8 cellular contexts compared by ENCODE assay signal in the genomic region with DNA sequence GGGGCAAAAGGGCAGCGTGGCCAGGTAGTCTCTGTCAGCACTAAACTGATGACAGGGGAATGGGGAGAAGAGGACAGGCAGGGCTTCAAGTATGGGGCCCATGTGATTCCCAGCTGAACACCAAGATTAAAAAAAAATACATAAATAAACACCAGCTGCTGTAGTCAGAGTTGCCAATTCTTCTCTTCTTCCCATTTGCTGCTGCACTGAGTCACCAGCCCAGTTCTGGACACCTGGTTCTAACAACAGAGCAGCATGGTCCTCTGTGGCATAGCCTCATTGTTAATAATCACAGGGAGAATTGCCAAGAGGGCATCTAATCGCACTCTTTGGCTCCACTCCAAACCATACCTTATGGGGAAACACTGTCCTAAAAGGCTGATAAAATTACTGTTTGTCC. TPM values are rescaled to one million over a fixed set of nuclear protein-coding genes. Genes with fewer than 3 reads are reported as not detected.
DNase-seq lines count a peak whose midpoint lies in the region; FAIRE-seq and TF ChIP-seq lines count a peak whose summit lies in the region.
"Had no signal": no experiment of that assay in that cellular context is flagged by ENCODE, and none has a peak within 500 bp of the region (broad histone marks: within the 10 kb centered on the region; RNA-seq: fewer than 3 reads in every experiment).

No MANE protein-coding gene starts in this region.

- DNase-seq in HT-29 (ENCODE audit: low spot score): peak; percentile 33
- peak; percentile 84 for DNase-seq in NCI-H510A treated with DMSO at 0.1 percent for 48 hours (lab: John Stamatoyannopoulos, UW)
- peak; percentile 34 for DNase-seq in esophagus muscularis mucosa (ENCODE audit: extremely low spot score)
- DNase-seq in small intestine: peak; percentile 70
- no peak for DNase-seq in activated CD4-positive, alpha-beta memory T cell treated with anti-CD3 and anti-CD28 coated beads, Interleukin-2, amount 10 ng/mL, durations not matched to agents 7 days and 5 days
- DNase-seq in activated naive CD4-positive, alpha-beta T cell treated with Interleukin-2 at 50 U/mL for 16 hours: no peak
- DNase-seq in Caco-2: no peak
- DNase-seq: cortex of kidney had no signal

- WGBS in esophagus muscularis mucosa: 33% methylated on average over 2 of the region's 2 CpGs
- 16 to 33% (median 17%) methylated on average over 2 of the region's 2 CpGs for WGBS in small intestine, 3 donors

- no peaks in the 10 kb centered on the region for H3K36me3 ChIP-seq in esophagus muscularis mucosa
- H3K36me3 ChIP-seq in small intestine (ENCODE audit: control insufficient read depth in 2 of 2, insufficient read depth in 2 of 2, low read length in 2 of 2): no peaks in the 10 kb centered on the region
- peaks cover 2% of the 10 kb centered on the region; the same call in 1 of the 2 replicates for H3K36me3 ChIP-seq in Caco-2 (ENCODE audit: control insufficient read depth, insufficient read depth, low read length)

- intact Hi-C loops in esophagus muscularis mucosa (cut with DNase I) (no loop called here), Caco-2 (cut with micrococcal nuclease; ENCODE audit: unreplicated experiment) (no loop called here)

- peaks cover 5% of the 10 kb centered on the region for H3K27me3 Mint-ChIP-seq in activated CD4-positive, alpha-beta memory T cell treated with anti-CD3 and anti-CD28 coated beads, Interleukin-2, amount 10 ng/mL, durations not matched to agents 7 days and 5 days
- H3K27me3 Mint-ChIP-seq in Caco-2 (ENCODE audit: insufficient read depth, unreplicated experiment): no peaks in the 10 kb centered on the region

- H3K27ac Mint-ChIP-seq in activated CD4-positive, alpha-beta memory T cell treated with anti-CD3 and anti-CD28 coated beads, Interleukin-2, amount 10 ng/mL, durations not matched to agents 7 days and 5 days: no peak overlapping the region
- H3K27ac Mint-ChIP-seq in Caco-2 (ENCODE audit: unreplicated experiment): no peak overlapping the region

- no peak for TF ChIP-seq EP300 in esophagus muscularis mucosa (IDR thresholded peaks at IDR 0.05)

- H3K9me3 ChIP-seq in esophagus muscularis mucosa (no peaks in the 10 kb centered on the region), small intestine (ENCODE audit: control insufficient read depth, low read depth) (no peaks in the 10 kb centered on the region), Caco-2 (no peaks in the 10 kb centered on the region)

- H3K4me3 Mint-ChIP-seq in activated CD4-positive, alpha-beta memory T cell treated with anti-CD3 and anti-CD28 coated beads, Interleukin-2, amount 10 ng/mL, durations not matched to agents 7 days and 5 days: no peak overlapping the region
- H3K4me3 Mint-ChIP-seq in Caco-2 (ENCODE audit: unreplicated experiment): no peak overlapping the region

- no peaks in the 10 kb centered on the region for H3K9me3 Mint-ChIP-seq in activated CD4-positive, alpha-beta memory T cell treated with anti-CD3 and anti-CD28 coated beads, Interleukin-2, amount 10 ng/mL, durations not matched to agents 7 days and 5 days
- no peaks in the 10 kb centered on the region for H3K9me3 Mint-ChIP-seq in Caco-2 (ENCODE audit: unreplicated experiment)

- CTCF ChIA-PET in activated CD4-positive, alpha-beta memory T cell treated with anti-CD3 and anti-CD28 coated beads, Interleukin-2, amount 10 ng/mL, durations not matched to agents 7 days and 5 days (lab: Charles Lee): no interaction called here
- CTCF ChIA-PET in Caco-2 (lab: Charles Lee): no interaction called here

- H3K4me1 ChIP-seq in esophagus muscularis mucosa (peaks cover 0 to 7% (median 0%) of the 10 kb centered on the region in 4 donors), small intestine (ENCODE audit: control insufficient read depth in 2 of 2, insufficient read depth in 1 of 2, low read depth in 1 of 2, low read length in 1 of 2) (peaks cover 0 to 4% of the 10 kb centered on the region in 2 donors), Caco-2 (peaks cover 4% of the 10 kb centered on the region)

- no peak for FAIRE-seq in small intestine (lab: Jason Lieb, UNC)

- no peak for TF ChIP-seq POLR2A in esophagus muscularis mucosa (IDR thresholded peaks at IDR 0.05; ENCODE audit: low read depth)

- no TSS peak for BruUV-seq in Caco-2 (replicated peaks; lab: Mats Ljungman, UMichigan)

- no peaks in the 10 kb centered on the region for H3K4me1 Mint-ChIP-seq in activated CD4-positive, alpha-beta memory T cell treated with anti-CD3 and anti-CD28 coated beads, Interleukin-2, amount 10 ng/mL, durations not matched to agents 7 days and 5 days
- H3K4me1 Mint-ChIP-seq in Caco-2 (ENCODE audit: low read depth, unreplicated experiment): peaks cover 24% of the 10 kb centered on the region

- no peaks in the 10 kb centered on the region for H3K36me3 Mint-ChIP-seq in activated CD4-positive, alpha-beta memory T cell treated with anti-CD3 and anti-CD28 coated beads, Interleukin-2, amount 10 ng/mL, durations not matched to agents 7 days and 5 days (ENCODE audit: low read depth)
- H3K36me3 Mint-ChIP-seq in Caco-2 (ENCODE audit: insufficient read depth, unreplicated experiment): peaks cover 68% of the 10 kb centered on the region

- POLR2A ChIA-PET in activated CD4-positive, alpha-beta memory T cell treated with anti-CD3 and anti-CD28 coated beads, Interleukin-2, amount 10 ng/mL, durations not matched to agents 7 days and 5 days (lab: Charles Lee): no interaction called here
- POLR2A ChIA-PET in Caco-2 (lab: Charles Lee): no interaction called here

- H3K27me3 ChIP-seq in esophagus muscularis mucosa: no peaks in the 10 kb centered on the region
- H3K27me3 ChIP-seq in small intestine (ENCODE audit: control insufficient read depth in 2 of 2, insufficient read depth in 2 of 2, low read length in 2 of 2): no peaks in the 10 kb centered on the region
- H3K27me3 ChIP-seq in Caco-2 (replicated peaks; ENCODE audit: control insufficient read depth, insufficient read depth, low read length): no peaks in the 10 kb centered on the region

- H3K4me3 ChIP-seq in esophagus muscularis mucosa (no peak overlapping the region), small intestine (ENCODE audit: low read depth in 1 of 2, low read length in 2 of 2) (no peak overlapping the region), Caco-2 (ENCODE audit: low read depth, low read length) (no peak overlapping the region)

- TF ChIP-seq CTCF in esophagus muscularis mucosa (IDR thresholded peaks at IDR 0.05) (no peak), Caco-2 (IDR thresholded peaks at IDR 0.05; ENCODE audit: insufficient read depth in 1 of 2, low read depth in 1 of 2, low read length in 1 of 2, severe bottlenecking in 1 of 2, unreplicated experiment in 1 of 2) (no peak)

- H3K27ac ChIP-seq in esophagus muscularis mucosa (replicated peaks in 1 of 4) (no peak overlapping the region), small intestine (ENCODE audit: low read depth in 1 of 2, low read length in 1 of 2) (no peak overlapping the region)

RNA-seq across cellular contexts. Expression of a gene that starts 15.1 kb away (rescaled TPM):
- total RNA-seq in HT-29 (2014; rRNA removed; shearing (Covaris generic)): 12.4 and 18.9 TPM in 2 replicates
- 1 to 10 TPM in 3 of 4 donors, under 1 TPM in 1; 0.83 to 3.0 (median 2.3) TPM for total RNA-seq in esophagus muscularis mucosa
- 1 to 10 TPM; 1.1 to 5.1 (median 1.3) TPM for polyA plus RNA-seq in small intestine
- total RNA-seq in activated CD4-positive, alpha-beta memory T cell treated with anti-CD3 and anti-CD28 coated beads, Interleukin-2, amount 10 ng/mL, durations not matched to agents 7 days and 5 days: not detected
- 145 and 151 TPM in 2 replicates for total RNA-seq in Caco-2 (2022)

Comparison
In these comparisons a context has a peak if more than half of its experiments do, and no peak if none do; other contexts are left out.
1. DNase-seq: peak in HT-29 (single experiment), NCI-H510A treated with DMSO at 0.1 percent for 48 hours (single experiment), esophagus muscularis mucosa (single experiment) and small intestine (single experiment); none in activated CD4-positive, alpha-beta memory T cell treated with anti-CD3 and anti-CD28 coated beads, Interleukin-2, amount 10 ng/mL, durations not matched to agents 7 days and 5 days (single experiment), activated naive CD4-positive, alpha-beta T cell treated with Interleukin-2 at 50 U/mL for 16 hours (single experiment) and Caco-2 (0 of 2).